16 cellular contexts compared by ENCODE assay signal in the genomic region with DNA sequence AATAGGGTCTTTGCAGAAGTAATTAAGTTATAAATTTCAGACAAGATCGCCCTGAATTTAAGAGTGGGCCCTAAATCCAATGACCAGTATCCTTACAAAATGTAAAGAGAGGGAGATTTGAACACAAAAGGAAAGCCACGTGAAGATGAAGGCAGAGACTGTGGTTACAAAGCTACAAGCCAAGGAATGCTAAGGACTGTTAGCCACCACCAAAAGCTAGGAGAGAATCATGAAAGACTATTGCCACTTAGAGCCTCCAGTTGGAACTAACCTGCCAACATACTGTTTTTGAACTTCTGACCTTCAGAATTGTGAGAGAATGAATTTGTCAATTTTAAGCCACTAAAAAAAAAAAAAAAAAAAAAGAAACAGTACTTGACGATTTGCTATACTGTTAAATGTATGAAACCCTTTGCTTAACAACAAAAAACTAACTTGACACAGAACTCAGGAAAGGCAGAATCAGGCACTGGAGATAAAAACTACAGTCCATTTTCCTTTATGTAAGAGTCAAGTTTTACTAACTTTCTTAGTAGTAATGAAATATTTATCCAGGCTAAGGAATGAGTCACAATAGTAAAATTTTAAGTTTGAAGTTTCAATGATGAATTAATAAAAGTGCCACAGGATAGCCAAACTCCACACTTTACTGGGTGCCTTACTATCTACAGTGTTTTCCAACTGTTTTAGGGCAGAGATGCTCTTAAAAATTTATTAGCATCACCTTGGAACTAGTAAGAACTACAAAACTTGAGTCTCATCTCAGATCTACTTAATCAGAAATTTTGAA. TPM values are rescaled to one million over a fixed set of nuclear protein-coding genes. Genes with fewer than 3 reads are reported as not detected.
DNase-seq lines count a peak whose midpoint lies in the region; FAIRE-seq and TF ChIP-seq lines count a peak whose summit lies in the region.
"Had no signal": no experiment of that assay in that cellular context is flagged by ENCODE, and none has a peak within 500 bp of the region (broad histone marks: within the 10 kb centered on the region; RNA-seq: fewer than 3 reads in every experiment).

No MANE protein-coding gene starts in this region.

- no peak overlapping the region for H3K4me3 ChIP-seq in Loucy (ENCODE audit: low read length, poor library complexity, severe bottlenecking)
- no peak overlapping the region for H3K4me3 ChIP-seq in endothelial cell of umbilical vein (replicated peaks in 1 of 3; ENCODE audit: insufficient read depth in 1 of 3, low read depth in 1 of 3, low read length in 3 of 3)
- H3K4me3 ChIP-seq in trophoblast cell (ENCODE audit: low read depth, low read length), result no peak overlapping the region
- H3K4me3 ChIP-seq in colonic mucosa, result no peak overlapping the region
- H3K4me3 ChIP-seq: coronary artery, heart left ventricle had no signal

- no peak for TF ChIP-seq CTCF in Loucy (conservative IDR thresholded peaks at IDR 0.05; ENCODE audit: low read length)
- no peak for TF ChIP-seq CTCF in endothelial cell of umbilical vein (IDR thresholded peaks at IDR 0.05; ENCODE audit: extremely low read depth in 1 of 2, insufficient read depth in 1 of 2, low read depth in 1 of 2, low read length in 2 of 2)
- no peak for TF ChIP-seq CTCF in colonic mucosa (IDR thresholded peaks at IDR 0.05)

- no peak overlapping the region for H4K91ac ChIP-seq in trophoblast cell (ENCODE audit: low read depth, low read length)

- H3K27ac ChIP-seq in endothelial cell of umbilical vein (ENCODE audit: insufficient read depth, low read depth, low read length), result no peak overlapping the region
- H3K27ac ChIP-seq in trophoblast cell (ENCODE audit: low read depth, low read length), result no peak overlapping the region
- no peak overlapping the region for H3K27ac ChIP-seq in colonic mucosa
- H3K27ac ChIP-seq: coronary artery, heart left ventricle had no signal

- WGBS in trophoblast cell (ENCODE audit: extremely low coverage, insufficient coverage, insufficient read length), result no CpG with 5 or more reads among the region's 3 CpGs

- no peaks in the 10 kb centered on the region for H3K79me1 ChIP-seq in trophoblast cell (ENCODE audit: low read length)

- H3K14ac ChIP-seq in trophoblast cell (ENCODE audit: low read length), result no peak overlapping the region

- H3K27me3 Mint-ChIP-seq in activated naive CD4-positive, alpha-beta T cell treated with anti-CD3 and anti-CD28 coated beads for 36 hours (ENCODE audit: low read depth), result no peaks in the 10 kb centered on the region
- H3K27me3 Mint-ChIP-seq: activated CD4-positive, alpha-beta T cell treated with anti-CD3 and anti-CD28 coated beads, Interleukin-2, amount 10 ng/mL, durations not matched to agents 7 days and 5 days had no signal

- H2BK12ac ChIP-seq in trophoblast cell (ENCODE audit: low read length), result no peak overlapping the region

- no peak overlapping the region for H2BK5ac ChIP-seq in trophoblast cell (ENCODE audit: low read depth, low read length, poor library complexity)

- no peak for TF ChIP-seq POLR2A in endothelial cell of umbilical vein (IDR thresholded peaks at IDR 0.05; ENCODE audit: low read depth, low read length)

- H3K4me1 ChIP-seq in Loucy (ENCODE audit: insufficient read depth, low read length, poor library complexity, severe bottlenecking), result peaks cover 19% of the 10 kb centered on the region
- H3K4me1 ChIP-seq in endothelial cell of umbilical vein (ENCODE audit: control insufficient read depth, extremely low read depth, insufficient read depth, low read length), result peaks cover 14% of the 10 kb centered on the region
- H3K4me1 ChIP-seq in trophoblast cell (ENCODE audit: control insufficient read depth in 1 of 2, insufficient read depth in 2 of 2, low read length in 2 of 2), result no peaks in the 10 kb centered on the region
- H3K4me1 ChIP-seq in colonic mucosa, result peaks cover 14% of the 10 kb centered on the region

- no TSS peak for BruUV-seq in endothelial cell of umbilical vein (replicated peaks; lab: Mats Ljungman, UMichigan)

- H3K79me2 ChIP-seq in Loucy (ENCODE audit: insufficient read depth, low read length), result peaks cover 97% of the 10 kb centered on the region
- H3K79me2 ChIP-seq in endothelial cell of umbilical vein (ENCODE audit: control insufficient read depth, insufficient read depth, low read length), result peaks cover 97% of the 10 kb centered on the region
- peaks cover 6% of the 10 kb centered on the region for H3K79me2 ChIP-seq in trophoblast cell (ENCODE audit: control insufficient read depth, insufficient read depth, low read length, poor library complexity)

- H3K9ac ChIP-seq in Loucy (ENCODE audit: low read depth, low read length, poor library complexity, severe bottlenecking) (no peak overlapping the region), endothelial cell of umbilical vein (replicated peaks; ENCODE audit: extremely low read depth, insufficient read depth, low read length) (no peak overlapping the region), trophoblast cell (ENCODE audit: low read length) (no peak overlapping the region), colonic mucosa (ENCODE audit: low read depth in 2 of 2, low read length in 2 of 2) (no peak overlapping the region)

- peaks cover 54% of the 10 kb centered on the region for H3K36me3 Mint-ChIP-seq in activated naive CD4-positive, alpha-beta T cell treated with anti-CD3 and anti-CD28 coated beads for 36 hours (ENCODE audit: low read depth)

- no peak for DNase-seq in activated naive CD4-positive, alpha-beta T cell treated with anti-CD3 and anti-CD28 coated beads for 36 hours
- DNase-seq in activated naive CD4-positive, alpha-beta T cell treated with anti-CD3 and anti-CD28 coated beads, Interleukin-2, amount 50 U/mL, for 16 hours, result no peak
- no peak for DNase-seq in endothelial cell of umbilical vein (ENCODE audit: low read depth, low spot score)
- DNase-seq in trophoblast cell, result no peak
- no peak for DNase-seq in occipital lobe (lab: John Stamatoyannopoulos, UW)
- no peak for DNase-seq in colonic mucosa
- no peak for DNase-seq in mesenteric fat pad (ENCODE audit: low spot score)
- DNase-seq: activated CD4-positive, alpha-beta T cell treated with anti-CD3 and anti-CD28 coated beads, Interleukin-2, amount 10 ng/mL, durations not matched to agents 7 days and 5 days; activated T-cell treated with anti-CD3 and anti-CD28 coated beads, Interleukin-2, amount 50 U/mL, for 48 hours; anterior cingulate cortex; heart left ventricle; kidney glomerular epithelial cell; NCI-H187 had no signal

- H3K4me2 ChIP-seq in Loucy (ENCODE audit: low read depth, low read length, poor library complexity, severe bottlenecking) (peak overlapping the region; percentile 11), endothelial cell of umbilical vein (ENCODE audit: insufficient read depth, low read length) (peak overlapping the region; percentile 2), trophoblast cell (ENCODE audit: low read length) (no peak overlapping the region)

- no peak overlapping the region for H3K18ac ChIP-seq in trophoblast cell (ENCODE audit: low read length)

- H3K9me1 ChIP-seq in endothelial cell of umbilical vein (replicated peaks; ENCODE audit: control insufficient read depth, extremely low read depth, insufficient read depth, low read length), result no peaks in the 10 kb centered on the region

- H3K27ac Mint-ChIP-seq in activated naive CD4-positive, alpha-beta T cell treated with anti-CD3 and anti-CD28 coated beads for 36 hours, result peak overlapping the region; percentile 47
- H3K27ac Mint-ChIP-seq: activated CD4-positive, alpha-beta T cell treated with anti-CD3 and anti-CD28 coated beads, Interleukin-2, amount 10 ng/mL, durations not matched to agents 7 days and 5 days had no signal

- H3K9me3 ChIP-seq in Loucy (ENCODE audit: insufficient read depth, low read depth, low read length) (0 out of 2 replicates have a peak, but pooled peaks cover 3% of the 10 kb centered on the region), endothelial cell of umbilical vein (replicated peaks; ENCODE audit: control insufficient read depth, insufficient read depth, low read length) (no peaks in the 10 kb centered on the region), trophoblast cell (ENCODE audit: insufficient read depth, low read depth, low read length) (no peaks in the 10 kb centered on the region), colonic mucosa (no peaks in the 10 kb centered on the region)

- intact Hi-C loops in activated naive CD4-positive, alpha-beta T cell treated with anti-CD3 and anti-CD28 coated beads for 36 hours (cut with micrococcal nuclease), result loop anchor here (1.0 kb wide), 1 partner anchor 11 kb away; no protein-coding TSS in a partner anchor
- intact Hi-C loops in endothelial cell of umbilical vein (cut with micrococcal nuclease) (loop anchor here (2.0 to 10.0 kb wide), 2 partner anchors 24 to 356 kb away; a partner anchor contains a TSS), colonic mucosa (cut with DNase I) (no loop called here)

- dilution Hi-C loops in endothelial cell of umbilical vein (cut with MboI; ENCODE audit: extremely low pct_ligation_motif_present, low sequenced_read_pairs), result no loop called here

- peak overlapping the region; percentile 97 for H3K4ac ChIP-seq in trophoblast cell (ENCODE audit: low read depth, low read length)

- no peak overlapping the region for H2AK5ac ChIP-seq in trophoblast cell (ENCODE audit: low read length)

- POLR2A ChIA-PET in endothelial cell of umbilical vein (lab: Charles Lee), result interaction anchor here (0.7 kb wide), 1 partner anchor 1261 kb away, joined by 7 read pairs; no protein-coding TSS in a partner anchor

- H3K23ac ChIP-seq in trophoblast cell (ENCODE audit: low read length), result no peak overlapping the region

- H3K4me1 Mint-ChIP-seq in activated naive CD4-positive, alpha-beta T cell treated with anti-CD3 and anti-CD28 coated beads for 36 hours (ENCODE audit: low read depth), result peaks cover 73% of the 10 kb centered on the region

- no peak overlapping the region for H2BK120ac ChIP-seq in trophoblast cell (ENCODE audit: insufficient read depth, low read length, poor library complexity)

- H4K20me1 ChIP-seq in Loucy (ENCODE audit: insufficient read depth, low read length, poor library complexity, severe bottlenecking) (peaks cover 99% of the 10 kb centered on the region), endothelial cell of umbilical vein (replicated peaks; ENCODE audit: control insufficient read depth, extremely low read depth, insufficient read depth, low read length) (peaks cover 44% of the 10 kb centered on the region)

- CTCF ChIA-PET in activated naive CD4-positive, alpha-beta T cell treated with anti-CD3 and anti-CD28 coated beads for 36 hours (lab: Charles Lee), result no interaction called here
- CTCF ChIA-PET in endothelial cell of umbilical vein (lab: Charles Lee), result interaction anchor here (0.7 to 7.1 kb wide), 6 partner anchors 8 to 581 kb away, joined by 3 to 58 read pairs (median 4); a partner anchor contains a TSS

- H3K36me3 ChIP-seq in Loucy (ENCODE audit: insufficient read depth, low read length) (peaks cover 78% of the 10 kb centered on the region), endothelial cell of umbilical vein (ENCODE audit: control insufficient read depth in 2 of 2, extremely low read depth in 1 of 2, insufficient read depth in 2 of 2, low read length in 2 of 2) (peaks cover 2 to 4% of the 10 kb centered on the region in 2 experiments), trophoblast cell (ENCODE audit: control insufficient read depth in 1 of 2, insufficient read depth in 2 of 2, low read length in 2 of 2) (peaks cover 7 to 10% of the 10 kb centered on the region in 2 experiments), colonic mucosa (no peaks in the 10 kb centered on the region)

- no peak overlapping the region for H4K8ac ChIP-seq in trophoblast cell (ENCODE audit: low read depth, low read length)

- no peak overlapping the region for H4K12ac ChIP-seq in trophoblast cell (ENCODE audit: low read depth, low read length)

- H3F3A ChIP-seq in Loucy (ENCODE audit: low read depth), result peaks cover 3% of the 10 kb centered on the region

- no peak overlapping the region for H2AFZ ChIP-seq in Loucy (ENCODE audit: low read length)
- no peak overlapping the region for H2AFZ ChIP-seq in endothelial cell of umbilical vein (ENCODE audit: low read depth, low read length)
- H2AFZ ChIP-seq in trophoblast cell (ENCODE audit: insufficient read depth, low read length, poor library complexity), result no peak overlapping the region

- H3K27me3 ChIP-seq in Loucy (ENCODE audit: insufficient read depth, low read length, poor library complexity, severe bottlenecking), result no peaks in the 10 kb centered on the region
- H3K27me3 ChIP-seq in endothelial cell of umbilical vein (ENCODE audit: control insufficient read depth in 2 of 2, insufficient read depth in 2 of 2, low read length in 2 of 2), result no peaks in the 10 kb centered on the region
- H3K27me3 ChIP-seq in trophoblast cell (ENCODE audit: insufficient read depth, low read length), result no peaks in the 10 kb centered on the region
- no peaks in the 10 kb centered on the region for H3K27me3 ChIP-seq in colonic mucosa
- H3K27me3 ChIP-seq: heart left ventricle had no signal

- peaks cover 3% of the 10 kb centered on the region for H3K9me3 Mint-ChIP-seq in activated naive CD4-positive, alpha-beta T cell treated with anti-CD3 and anti-CD28 coated beads for 36 hours

- no peaks in the 10 kb centered on the region for H3K9me2 ChIP-seq in Loucy (replicated peaks; ENCODE audit: low read depth, low read length)

- no peak overlapping the region for H3K4me3 Mint-ChIP-seq in activated naive CD4-positive, alpha-beta T cell treated with anti-CD3 and anti-CD28 coated beads for 36 hours
- H3K4me3 Mint-ChIP-seq: activated CD4-positive, alpha-beta T cell treated with anti-CD3 and anti-CD28 coated beads, Interleukin-2, amount 10 ng/mL, durations not matched to agents 7 days and 5 days had no signal

- no peak for FAIRE-seq in endothelial cell of umbilical vein (lab: Jason Lieb, UNC)
- FAIRE-seq: GM18507 had no signal

RNA-seq across cellular contexts. Expression of a gene that starts 25.1 kb away (rescaled TPM):
- total RNA-seq in activated naive CD4-positive, alpha-beta T cell treated with anti-CD3 and anti-CD28 coated beads for 36 hours, result 100 to 1,000 TPM; 197 to 199 TPM
- total RNA-seq in endothelial cell of umbilical vein (148 and 152 TPM in 2 replicates), occipital lobe (225 TPM), colonic mucosa (100 to 1,000 TPM; 135 to 149 TPM), mesenteric fat pad (112 TPM)
- 57.9 and 72.3 TPM in 2 replicates for polyA plus RNA-seq in endothelial cell of umbilical vein
- polyA plus RNA-seq in endothelial cell of umbilical vein (2011; cell fraction: cytosol; rRNA removed), result 70.0 and 71.1 TPM in 2 replicates
- polyA plus RNA-seq in endothelial cell of umbilical vein (2011; cell fraction: nucleus; rRNA removed), result 227 and 296 TPM in 2 replicates
- polyA plus RNA-seq in endothelial cell of umbilical vein (2012), result 91.7 and 146 TPM in 2 replicates
- polyA minus RNA-seq in endothelial cell of umbilical vein, result 187 and 196 TPM in 2 replicates
- 68.2 TPM for polyA minus RNA-seq in endothelial cell of umbilical vein (2011; cell fraction: cytosol; rRNA and poly(A)+ RNA removed)
- 278 and 367 TPM in 2 replicates for polyA minus RNA-seq in endothelial cell of umbilical vein (2011; cell fraction: nucleus; rRNA and poly(A)+ RNA removed)
- 129 TPM in 2 replicates for polyA plus RNA-seq in trophoblast cell (2013)
